Comparison of ENCODE assay signal across 2 cellular contexts in the genomic region with DNA sequence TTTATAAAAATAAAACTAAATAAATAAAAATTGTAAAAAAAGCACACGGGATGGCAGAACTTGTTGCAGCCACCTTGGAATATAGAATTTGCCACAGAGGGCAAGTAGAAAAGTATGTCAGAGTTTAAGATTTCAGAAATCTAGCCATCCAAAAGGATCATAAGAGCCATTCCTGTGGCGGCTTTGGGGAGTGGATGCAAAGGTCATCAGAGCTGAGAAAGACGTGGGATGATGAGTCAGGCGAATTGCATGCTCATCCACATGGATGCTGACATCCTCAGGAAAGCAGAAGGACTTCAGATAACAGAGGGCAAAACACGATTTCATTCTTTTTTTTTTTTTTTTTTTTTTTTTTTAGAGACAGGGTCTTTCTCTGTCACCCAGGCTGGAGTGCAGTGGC.
TF ChIP-seq lines count a peak whose summit lies in the region.
"Not testable (repeated sequence)": the region's sequence is repeated elsewhere in the genome, so short reads cannot be mapped to it uniquely, and the experiment has no call there.

No MANE protein-coding gene starts in this region.

TF ChIP-seq in K562, 482 proteins besides CTCF, POLR2A, EP300 and RAD21:
- TF ChIP-seq NFE2 (IDR thresholded peaks at IDR 0.05; ENCODE audit: low read depth) (0 out of 2 replicates have a peak, but pooled peaks have one; percentile 8), ARID1B (IDR thresholded peaks at IDR 0.05) (0 out of 2 replicates have a peak, but pooled peaks have one; percentile 9), C11orf30 (IDR thresholded peaks at IDR 0.05; ENCODE audit: low read depth) (peak; percentile 47; the same call in 1 of the 2 replicates), ZNF316 (IDR thresholded peaks at IDR 0.05) (0 out of 2 replicates have a peak, but pooled peaks have one; percentile 25)
- TF ChIP-seq, protein P1, sequence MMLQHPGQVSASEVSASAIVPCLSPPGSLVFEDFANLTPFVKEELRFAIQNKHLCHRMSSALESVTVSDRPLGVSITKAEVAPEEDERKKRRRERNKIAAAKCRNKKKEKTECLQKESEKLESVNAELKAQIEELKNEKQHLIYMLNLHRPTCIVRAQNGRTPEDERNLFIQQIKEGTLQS (IDR thresholded peaks at IDR 0.05), result peak; percentile 50
- TF ChIP-seq, protein P1 (CRISPR knock-in tag; conservative IDR thresholded peaks at IDR 0.05), result not testable (repeated sequence)

TF ChIP-seq in HepG2, 621 proteins besides CTCF, POLR2A, EP300 and RAD21:
- TF ChIP-seq FOSL2 (CRISPR knock-in tag; IDR thresholded peaks at IDR 0.05) (peak; percentile 85), MAFF (IDR thresholded peaks at IDR 0.05; ENCODE audit: low read depth, low read length) (peak; percentile 37; the same call in 1 of the 2 replicates), MAFK (conservative IDR thresholded peaks at IDR 0.05 in 1 of 2, IDR thresholded peaks at IDR 0.05 in 1 of 2; ENCODE audit: low read length in 2 of 2) (peak; percentile 49 to 54)
